ENCODE assay signal across 8 cellular contexts in the genomic region with DNA sequence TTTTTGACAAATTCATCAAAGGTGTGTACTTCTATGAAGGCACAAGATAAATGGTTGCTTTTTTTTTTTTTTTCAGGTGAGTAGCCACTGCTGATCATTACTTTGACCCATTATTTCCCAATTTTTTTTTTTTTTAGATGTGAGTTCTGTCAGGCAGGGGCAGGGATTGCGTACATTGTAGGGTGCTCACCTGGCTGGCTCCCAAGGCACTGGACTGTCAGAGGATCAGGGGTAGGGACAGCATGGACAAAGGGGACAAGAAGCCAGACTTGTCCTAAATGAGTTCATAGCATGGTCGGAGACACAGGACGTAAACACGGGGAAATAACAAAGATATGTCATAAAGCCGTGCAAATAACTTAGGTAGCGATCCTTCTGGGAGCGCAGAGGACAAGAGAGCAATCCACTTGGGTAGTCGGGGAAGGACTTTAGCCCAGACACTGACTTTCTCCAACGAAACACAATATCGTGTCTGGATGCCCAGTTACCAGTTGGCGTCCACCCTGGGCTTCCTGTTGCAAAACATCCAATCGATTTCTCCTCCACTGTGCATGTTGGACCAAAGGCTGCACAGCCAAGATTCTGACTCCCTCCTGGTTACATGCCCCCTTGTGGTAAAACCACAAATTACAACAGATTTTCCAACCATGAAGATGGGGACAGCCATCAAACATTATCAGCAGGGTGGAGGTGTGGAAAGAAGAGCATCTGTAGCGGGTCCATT. TPM values are rescaled to one million over a fixed set of nuclear protein-coding genes. Genes with fewer than 3 reads are reported as not detected.
DNase-seq lines count a peak whose midpoint lies in the region; TF ChIP-seq lines count a peak whose summit lies in the region.

No MANE protein-coding gene starts in this region.

- no peaks in the 10 kb centered on the region for H3K9me3 Mint-ChIP-seq in endodermal cell

- DNase-seq in 8988T (peak; percentile 35), ELR (ENCODE audit: low read depth) (peak; percentile 61), NCI-H748 (lab: John Stamatoyannopoulos, UW; ENCODE audit: unreplicated experiment) (peak; percentile 95), endodermal cell (peak; percentile 73), NCI-H2196 (lab: John Stamatoyannopoulos, UW; ENCODE audit: unreplicated experiment) (no peak), islet precursor cell (no peak), NCI-H446 treated with DMSO at 0.1 percent for 48 hours (lab: John Stamatoyannopoulos, UW) (no peak)

- H3K4me3 Mint-ChIP-seq in endodermal cell: no peak overlapping the region

- H3K36me3 Mint-ChIP-seq in endodermal cell (ENCODE audit: low read depth): no peaks in the 10 kb centered on the region

- 89 to 93% methylated on average over 12 to 13 of the region's 13 CpGs for WGBS in endodermal cell (ENCODE audit: insufficient coverage in 1 of 2, insufficient read length in 1 of 2), 2 experiments

- H3K36me3 ChIP-seq in endodermal cell (ENCODE audit: control insufficient read depth, insufficient read depth, low read length): no peaks in the 10 kb centered on the region
- H3K36me3 ChIP-seq in neutrophil: no peaks in the 10 kb centered on the region

- H3K9me3 ChIP-seq in endodermal cell (ENCODE audit: control insufficient read depth, low read length) (no peaks in the 10 kb centered on the region), neutrophil (no peaks in the 10 kb centered on the region)

- H3K27me3 ChIP-seq in endodermal cell (ENCODE audit: control insufficient read depth, insufficient read depth, low read length, poor library complexity, severe bottlenecking) (no peaks in the 10 kb centered on the region), neutrophil (no peaks in the 10 kb centered on the region)

- H3K4me3 ChIP-seq in endodermal cell (ENCODE audit: low read length): no peak overlapping the region
- H3K4me3 ChIP-seq in neutrophil (ENCODE audit: low read depth in 1 of 2, low read length in 1 of 2): no peak overlapping the region

- no peaks in the 10 kb centered on the region for H3K4me1 ChIP-seq in endodermal cell (ENCODE audit: control insufficient read depth, insufficient read depth, low read length)
- H3K4me1 ChIP-seq in neutrophil (ENCODE audit: control insufficient read depth in 1 of 2, insufficient read depth in 1 of 2, low read depth in 1 of 2, low read length in 1 of 2): no peaks in the 10 kb centered on the region

- TF ChIP-seq CTCF in endodermal cell (conservative IDR thresholded peaks at IDR 0.05) (peak; percentile 81), neutrophil (IDR thresholded peaks at IDR 0.05) (peak; percentile 51)

- no peak overlapping the region for H3K27ac ChIP-seq in endodermal cell (ENCODE audit: low read depth, low read length)
- no peak overlapping the region for H3K27ac ChIP-seq in neutrophil

- H3K27me3 Mint-ChIP-seq in endodermal cell (ENCODE audit: insufficient read depth): no peaks in the 10 kb centered on the region

- no peak overlapping the region for H3K9ac ChIP-seq in endodermal cell (ENCODE audit: extremely low read depth, low read length, poor library complexity, severe bottlenecking)

- H3K4me1 Mint-ChIP-seq in endodermal cell: peaks cover 4% of the 10 kb centered on the region

- H3K27ac Mint-ChIP-seq in endodermal cell: no peak overlapping the region

RNA-seq across cellular contexts. Expression of a gene that starts 27.5 kb away (rescaled TPM):
- total RNA-seq in endodermal cell: 10 to 100 TPM; 20.3 to 32.2 TPM
- 17.0 TPM for polyA plus RNA-seq in endodermal cell (2013, experiment 1 of 2)
- 16.1 TPM for polyA plus RNA-seq in endodermal cell (2013, experiment 2 of 2)

Comparison
In these comparisons a context has a peak if more than half of its experiments do, and no peak if none do; other contexts are left out.
1. DNase-seq: peak in 8988T (single experiment), ELR (single experiment), NCI-H748 (single experiment) and endodermal cell (single experiment); none in NCI-H2196 (single experiment), islet precursor cell (single experiment) and NCI-H446 treated with DMSO at 0.1 percent for 48 hours (single experiment).